Comparison of ENCODE assay signal across 8 cellular contexts in genomic region chr4:168923526-168924194, GRCh38.
DNase-seq lines count a peak whose midpoint lies in the region; ATAC-seq and TF ChIP-seq lines count a peak whose summit lies in the region.

No MANE protein-coding gene starts in this region.

- CTCF ChIA-PET in activated CD8-positive, alpha-beta memory T cell treated with anti-CD3 and anti-CD28 coated beads, Interleukin-2, amount 10 ng/mL, durations not matched to agents 7 days and 5 days (lab: Charles Lee), result interaction anchor here (0.9 to 2.5 kb wide), 21 partner anchors 9 to 642 kb away, joined by 3 to 12 read pairs (median 4); partner anchors contain the start of genes CBR4 and DDX60L

- 21 to 22% methylated on average over 3 of the region's 3 CpGs for WGBS in esophagus squamous epithelium, 2 donors

- H3K27ac Mint-ChIP-seq in activated CD8-positive, alpha-beta memory T cell treated with anti-CD3 and anti-CD28 coated beads, Interleukin-2, amount 10 ng/mL, durations not matched to agents 7 days and 5 days, result no peak overlapping the region
- no peak overlapping the region for H3K27ac Mint-ChIP-seq in natural killer cell treated with Interleukin-12 subunit alpha and Interleukin-12 subunit beta and Interleukin-15 and Interleukin-18, amount 100 ng/mL, for 72 hours

- H3K4me3 Mint-ChIP-seq in activated CD8-positive, alpha-beta memory T cell treated with anti-CD3 and anti-CD28 coated beads, Interleukin-2, amount 10 ng/mL, durations not matched to agents 7 days and 5 days, result no peak overlapping the region
- no peak overlapping the region for H3K4me3 Mint-ChIP-seq in natural killer cell treated with Interleukin-12 subunit alpha and Interleukin-12 subunit beta and Interleukin-15 and Interleukin-18, amount 100 ng/mL, for 72 hours

- intact Hi-C loops in esophagus squamous epithelium (cut with DNase I), result loop anchor here (10.0 kb wide), 1 partner anchor 561 kb away; no protein-coding TSS in a partner anchor

- no peak overlapping the region for H3K9ac ChIP-seq in HUES48 (ENCODE audit: low read depth, low read length)

- no peaks in the 10 kb centered on the region for H3K9me3 ChIP-seq in HUES48 (ENCODE audit: control insufficient read depth, insufficient read depth, low read length)
- H3K9me3 ChIP-seq in esophagus squamous epithelium, result no peaks in the 10 kb centered on the region
- no peaks in the 10 kb centered on the region for H3K9me3 ChIP-seq in thoracic aorta

- H3K4me3 ChIP-seq in HUES48 (ENCODE audit: low read depth, low read length) (no peak overlapping the region), esophagus squamous epithelium (no peak overlapping the region), thoracic aorta (no peak overlapping the region)

- H3K36me3 ChIP-seq in HUES48 (ENCODE audit: control insufficient read depth, insufficient read depth, low read length) (peaks cover 49% of the 10 kb centered on the region), esophagus squamous epithelium (peaks cover 6 to 93% (median 28%) of the 10 kb centered on the region in 3 donors), thoracic aorta (peaks cover 55% of the 10 kb centered on the region)

- peak; percentile 84 for ATAC-seq in GM21390 (IDR thresholded peaks at IDR 0.05; ENCODE audit: unreplicated experiment)
- ATAC-seq in activated CD8-positive, alpha-beta memory T cell treated with anti-CD3 and anti-CD28 coated beads, Interleukin-2, amount 10 ng/mL, durations not matched to agents 7 days and 5 days, result peak; percentile 39
- ATAC-seq in natural killer cell treated with Interleukin-12 subunit alpha and Interleukin-12 subunit beta and Interleukin-15 and Interleukin-18, amount 100 ng/mL, for 72 hours, result peak in 1 of 2 donors; percentile 59
- ATAC-seq in thoracic aorta (ENCODE audit: insufficient number of reproducible peaks, low FRiP score, low read depth), result no peak

- no peaks in the 10 kb centered on the region for H3K36me3 Mint-ChIP-seq in activated CD8-positive, alpha-beta memory T cell treated with anti-CD3 and anti-CD28 coated beads, Interleukin-2, amount 10 ng/mL, durations not matched to agents 7 days and 5 days
- H3K36me3 Mint-ChIP-seq in natural killer cell treated with Interleukin-12 subunit alpha and Interleukin-12 subunit beta and Interleukin-15 and Interleukin-18, amount 100 ng/mL, for 72 hours, result peaks cover 4% of the 10 kb centered on the region

- peak overlapping the region; percentile 11 for H3K27ac ChIP-seq in HUES48 (ENCODE audit: low read depth, low read length)
- no peak overlapping the region for H3K27ac ChIP-seq in esophagus squamous epithelium
- H3K27ac ChIP-seq in thoracic aorta, result no peak overlapping the region

- H3K27me3 ChIP-seq in HUES48 (ENCODE audit: control insufficient read depth, insufficient read depth, low read length) (no peaks in the 10 kb centered on the region), esophagus squamous epithelium (no peaks in the 10 kb centered on the region), thoracic aorta (replicated peaks; ENCODE audit: insufficient read depth) (no peaks in the 10 kb centered on the region)

- no peaks in the 10 kb centered on the region for H3K4me1 Mint-ChIP-seq in activated CD8-positive, alpha-beta memory T cell treated with anti-CD3 and anti-CD28 coated beads, Interleukin-2, amount 10 ng/mL, durations not matched to agents 7 days and 5 days
- peaks cover 0 to 3% of the 10 kb centered on the region in 2 donors for H3K4me1 Mint-ChIP-seq in natural killer cell treated with Interleukin-12 subunit alpha and Interleukin-12 subunit beta and Interleukin-15 and Interleukin-18, amount 100 ng/mL, for 72 hours (ENCODE audit: low read depth in 2 of 2)

- H3K9me3 Mint-ChIP-seq in activated CD8-positive, alpha-beta memory T cell treated with anti-CD3 and anti-CD28 coated beads, Interleukin-2, amount 10 ng/mL, durations not matched to agents 7 days and 5 days (ENCODE audit: low read depth), result no peaks in the 10 kb centered on the region
- H3K9me3 Mint-ChIP-seq in natural killer cell treated with Interleukin-12 subunit alpha and Interleukin-12 subunit beta and Interleukin-15 and Interleukin-18, amount 100 ng/mL, for 72 hours, result no peaks in the 10 kb centered on the region

- peaks cover 41% of the 10 kb centered on the region for H3K4me1 ChIP-seq in HUES48 (ENCODE audit: control insufficient read depth, insufficient read depth, low read length)
- H3K4me1 ChIP-seq in esophagus squamous epithelium, result no peaks in the 10 kb centered on the region
- H3K4me1 ChIP-seq in thoracic aorta (ENCODE audit: control insufficient read depth in 1 of 2, low read depth in 2 of 2), result peaks cover 0 to 20% of the 10 kb centered on the region in 2 donors

- no peak for TF ChIP-seq POLR2A in esophagus squamous epithelium (IDR thresholded peaks at IDR 0.05)

- DNase-seq in D341Med (ENCODE audit: low spot score) (peak; percentile 75), NOMO-1 treated with dmso at 0.1 percent for 144 hours (lab: John Stamatoyannopoulos, UW; ENCODE audit: unreplicated experiment) (peak; percentile 52), esophagus squamous epithelium (lab: John Stamatoyannopoulos, UW) (no peak), thoracic aorta (ENCODE audit: low spot score) (no peak)
- DNase-seq in activated CD8-positive, alpha-beta memory T cell treated with anti-CD3 and anti-CD28 coated beads, Interleukin-2, amount 10 ng/mL, durations not matched to agents 7 days and 5 days, result peak; percentile 61
- DNase-seq in natural killer cell treated with Interleukin-12 subunit alpha and Interleukin-12 subunit beta and Interleukin-15 and Interleukin-18, amount 100 ng/mL, for 72 hours (ENCODE audit: low spot score), result peak; percentile 76

- no peaks in the 10 kb centered on the region for H3K27me3 Mint-ChIP-seq in activated CD8-positive, alpha-beta memory T cell treated with anti-CD3 and anti-CD28 coated beads, Interleukin-2, amount 10 ng/mL, durations not matched to agents 7 days and 5 days
- H3K27me3 Mint-ChIP-seq in natural killer cell treated with Interleukin-12 subunit alpha and Interleukin-12 subunit beta and Interleukin-15 and Interleukin-18, amount 100 ng/mL, for 72 hours, result no peaks in the 10 kb centered on the region

- TF ChIP-seq CTCF in esophagus squamous epithelium (IDR thresholded peaks at IDR 0.05), result peak; percentile 69 to 85 (median 76)
- peak; percentile 72 for TF ChIP-seq CTCF in thoracic aorta (IDR thresholded peaks at IDR 0.05)

Comparison
In these comparisons a context has a peak if more than half of its experiments do, and no peak if none do; other contexts are left out.
1. DNase-seq: peak in D341Med (single experiment), NOMO-1 treated with dmso at 0.1 percent for 144 hours (single experiment), activated CD8-positive, alpha-beta memory T cell treated with anti-CD3 and anti-CD28 coated beads, Interleukin-2, amount 10 ng/mL, durations not matched to agents 7 days and 5 days (single experiment) and natural killer cell treated with Interleukin-12 subunit alpha and Interleukin-12 subunit beta and Interleukin-15 and Interleukin-18, amount 100 ng/mL, for 72 hours (single experiment); none in esophagus squamous epithelium (single experiment) and thoracic aorta (single experiment).